In genomic region chr4:112113786-112114185, GRCh38 we compare ENCODE assay signal across 17 cellular contexts.
"Had no signal": no experiment of that assay in that cellular context is flagged by ENCODE, and none has a peak within 500 bp of the region (broad histone marks: within the 10 kb centered on the region; RNA-seq: fewer than 3 reads in every experiment).

No MANE protein-coding gene starts in this region.

- H3K9me3 ChIP-seq: body of pancreas, thoracic aorta had no signal

- H3K27me3 Mint-ChIP-seq: naive B cell, T-cell had no signal

- H3K4me1 Mint-ChIP-seq: neural progenitor cell had no signal

- H3K9me3 Mint-ChIP-seq: activated naive CD4-positive, alpha-beta T cell treated with anti-CD3 and anti-CD28 coated beads for 36 hours; naive B cell; neural progenitor cell; T-cell had no signal

- H3K27ac ChIP-seq: coronary artery, foreskin keratinocyte, neural progenitor cell, thoracic aorta had no signal

- H3K36me3 ChIP-seq: neural progenitor cell, thoracic aorta had no signal

- H3K4me3 ChIP-seq: body of pancreas, coronary artery, lung, neural progenitor cell, thoracic aorta had no signal

- H3K36me3 Mint-ChIP-seq: naive B cell, neural progenitor cell, T-cell had no signal

- H3K4me3 Mint-ChIP-seq: activated naive CD4-positive, alpha-beta T cell treated with anti-CD3 and anti-CD28 coated beads for 36 hours; naive B cell; neural progenitor cell; T-cell had no signal

- H3K4me1 ChIP-seq: foreskin keratinocyte, neural progenitor cell had no signal

- DNase-seq: activated CD4-positive, CD25-positive, alpha-beta regulatory T cell treated with anti-CD3 and anti-CD28 coated beads, Interleukin-2, amount 50 U/mL, for 72 hours; activated naive CD4-positive, alpha-beta T cell treated with anti-CD3 and anti-CD28 coated beads for 36 hours; activated T-cell treated with anti-CD3 and anti-CD28 coated beads for 4 hours; central memory CD4-positive, alpha-beta T cell; effector CD4-positive, alpha-beta T cell; glutamatergic neuron; kidney glomerular epithelial cell; naive B cell; stimulated activated CD4-positive, alpha-beta T cell treated with anti-CD3 and anti-CD28 coated beads, Interleukin-1b, Interleukin-23, amount 100 ng/mL, for 48 hours; T-cell; T-helper 9 cell had no signal

- H3K4me2 ChIP-seq: neural progenitor cell had no signal

- H3K27me3 ChIP-seq: body of pancreas, foreskin keratinocyte, neural progenitor cell had no signal

- H3K27ac Mint-ChIP-seq: activated naive CD4-positive, alpha-beta T cell treated with anti-CD3 and anti-CD28 coated beads for 36 hours; naive B cell; neural progenitor cell; T-cell had no signal

- H3K9ac ChIP-seq: neural progenitor cell had no signal
